Comparison of ENCODE assay signal across 26 cellular contexts in genomic region chr17:16456770-16457316, GRCh38. TPM values are rescaled to one million over a fixed set of nuclear protein-coding genes. Genes with fewer than 3 reads are reported as not detected.
DNase-seq lines count a peak whose midpoint lies in the region; ATAC-seq and TF ChIP-seq lines count a peak whose summit lies in the region.
"Had no signal": no experiment of that assay in that cellular context is flagged by ENCODE, and none has a peak within 500 bp of the region (broad histone marks: within the 10 kb centered on the region; RNA-seq: fewer than 3 reads in every experiment).

No MANE protein-coding gene starts in this region.

- DNase-seq in activated T-cell treated with anti-CD3 and anti-CD28 coated beads, Interleukin-2, amount 50 U/mL, for 24 hours = no peak
- no peak for DNase-seq in activated T-cell treated with anti-CD3 and anti-CD28 coated beads, Interleukin-2, amount 50 U/mL, for 4 hours
- DNase-seq in RPMI7951 (ENCODE audit: low read depth) (peak; percentile 26), fibroblast of villous mesenchyme (ENCODE audit: low read depth) (no peak), retina (no peak), GM13977 (ENCODE audit: low spot score) (no peak), DMS53 treated with DMSO at 0.1 percent for 48 hours (lab: John Stamatoyannopoulos, UW; ENCODE audit: unreplicated experiment) (no peak)
- DNase-seq: activated CD4-positive, alpha-beta T cell treated with anti-CD3 and anti-CD28 coated beads for 1 hour; activated effector memory CD4-positive, alpha-beta T cell treated with Interleukin-2 at 50 U/mL for 16 hours; dermis blood vessel endothelial cell; EL; gastrocnemius medialis; GM23248; Karpas-422; kidney glomerular epithelial cell; NCI-H1092 treated with DMSO at 0.1 percent for 48 hours; NCI-H69; OCI-M1; spleen; stimulated activated CD4-positive, alpha-beta T cell treated with anti-CD3 and anti-CD28 coated beads, Interleukin-4, amount 100 ng/mL, for 4 hours; substantia nigra had no signal

- ATAC-seq in activated T-cell treated with anti-CD3 and anti-CD28 coated beads, Interleukin-2, amount 50 U/mL, for 4 hours = no peak
- ATAC-seq in HG02759 (IDR thresholded peaks at IDR 0.05; ENCODE audit: unreplicated experiment) = no peak
- ATAC-seq: gastrocnemius medialis; natural killer cell treated with Interleukin-12 subunit alpha and Interleukin-12 subunit beta and Interleukin-15 and Interleukin-18, amount 100 ng/mL, for 72 hours had no signal

- peaks cover 48% of the 10 kb centered on the region for H3K36me3 Mint-ChIP-seq in activated T-cell treated with anti-CD3 and anti-CD28 coated beads, Interleukin-2, amount 50 U/mL, for 24 hours (ENCODE audit: low read depth)
- peaks cover 7% of the 10 kb centered on the region for H3K36me3 Mint-ChIP-seq in activated T-cell treated with anti-CD3 and anti-CD28 coated beads, Interleukin-2, amount 50 U/mL, for 4 hours (ENCODE audit: insufficient read depth)
- H3K36me3 Mint-ChIP-seq: natural killer cell treated with Interleukin-12 subunit alpha and Interleukin-12 subunit beta and Interleukin-15 and Interleukin-18, amount 100 ng/mL, for 72 hours had no signal

- no peaks in the 10 kb centered on the region for H3K27me3 Mint-ChIP-seq in activated T-cell treated with anti-CD3 and anti-CD28 coated beads, Interleukin-2, amount 50 U/mL, for 24 hours
- no peaks in the 10 kb centered on the region for H3K27me3 Mint-ChIP-seq in activated T-cell treated with anti-CD3 and anti-CD28 coated beads, Interleukin-2, amount 50 U/mL, for 4 hours (ENCODE audit: low read depth)
- H3K27me3 Mint-ChIP-seq: natural killer cell treated with Interleukin-12 subunit alpha and Interleukin-12 subunit beta and Interleukin-15 and Interleukin-18, amount 100 ng/mL, for 72 hours; progenitor cell of endocrine pancreas had no signal

- in situ Hi-C loops in GM13977 (cut with MboI; ENCODE audit: low pct_unique_long_range_greater_than_20kb, low sequenced_read_pairs, unreplicated experiment) = no loop called here

- peak; percentile 18 for TF ChIP-seq CTCF in fibroblast of villous mesenchyme (IDR thresholded peaks at IDR 0.05; ENCODE audit: insufficient read depth, low read depth, low read length)
- no peak for TF ChIP-seq CTCF in GM13977 (IDR thresholded peaks at IDR 0.05; ENCODE audit: extremely low read depth, insufficient read depth, missing control alignments)

- peak overlapping the region; percentile 29 for H3K27ac Mint-ChIP-seq in activated T-cell treated with anti-CD3 and anti-CD28 coated beads, Interleukin-2, amount 50 U/mL, for 24 hours
- H3K27ac Mint-ChIP-seq: progenitor cell of endocrine pancreas had no signal

- H3K4me3 Mint-ChIP-seq in activated T-cell treated with anti-CD3 and anti-CD28 coated beads, Interleukin-2, amount 50 U/mL, for 24 hours = no peak overlapping the region
- no peak overlapping the region for H3K4me3 Mint-ChIP-seq in activated T-cell treated with anti-CD3 and anti-CD28 coated beads, Interleukin-2, amount 50 U/mL, for 4 hours
- H3K4me3 Mint-ChIP-seq: natural killer cell treated with Interleukin-12 subunit alpha and Interleukin-12 subunit beta and Interleukin-15 and Interleukin-18, amount 100 ng/mL, for 72 hours had no signal

- peaks cover 5% of the 10 kb centered on the region for H3K4me1 Mint-ChIP-seq in activated T-cell treated with anti-CD3 and anti-CD28 coated beads, Interleukin-2, amount 50 U/mL, for 24 hours (ENCODE audit: low read depth)
- H3K4me1 Mint-ChIP-seq in activated T-cell treated with anti-CD3 and anti-CD28 coated beads, Interleukin-2, amount 50 U/mL, for 4 hours (ENCODE audit: low read depth) = no peaks in the 10 kb centered on the region

- H3K4me3 ChIP-seq in fibroblast of villous mesenchyme (ENCODE audit: low read depth, low read length) = no peak overlapping the region
- H3K4me3 ChIP-seq: breast epithelium, gastrocnemius medialis, GM23248, spleen, vagina had no signal

- H3K9me3 Mint-ChIP-seq in activated T-cell treated with anti-CD3 and anti-CD28 coated beads, Interleukin-2, amount 50 U/mL, for 24 hours = no peaks in the 10 kb centered on the region
- H3K9me3 Mint-ChIP-seq in activated T-cell treated with anti-CD3 and anti-CD28 coated beads, Interleukin-2, amount 50 U/mL, for 4 hours = no peaks in the 10 kb centered on the region
- H3K9me3 Mint-ChIP-seq: natural killer cell treated with Interleukin-12 subunit alpha and Interleukin-12 subunit beta and Interleukin-15 and Interleukin-18, amount 100 ng/mL, for 72 hours had no signal

RNA-seq across cellular contexts. Expression of gene LRRC75A, which starts 35.1 kb away (rescaled TPM):
- total RNA-seq in activated T-cell treated with anti-CD3 and anti-CD28 coated beads, Interleukin-2, amount 50 U/mL, for 4 hours = under 1 TPM; 0.84 to 0.96 (median 0.87) TPM
- 2.7 and 3.2 TPM in 2 replicates for total RNA-seq in RPMI7951 (2014; rRNA removed; shearing (Covaris generic))
- 0.32 and 2.6 TPM in 2 replicates for total RNA-seq in fibroblast of villous mesenchyme

RNA-seq across cellular contexts. Expression of gene TRPV2, which starts 41.5 kb away (rescaled TPM):
- total RNA-seq in activated T-cell treated with anti-CD3 and anti-CD28 coated beads, Interleukin-2, amount 50 U/mL, for 4 hours = 10 to 100 TPM; 24.7 to 34.0 (median 31.0) TPM
- 123 and 130 TPM in 2 replicates for total RNA-seq in RPMI7951 (2014; rRNA removed; shearing (Covaris generic))
- 53.5 and 106 TPM in 2 replicates for total RNA-seq in fibroblast of villous mesenchyme
